ENCODE assay signal across 8 cellular contexts in the genomic region with DNA sequence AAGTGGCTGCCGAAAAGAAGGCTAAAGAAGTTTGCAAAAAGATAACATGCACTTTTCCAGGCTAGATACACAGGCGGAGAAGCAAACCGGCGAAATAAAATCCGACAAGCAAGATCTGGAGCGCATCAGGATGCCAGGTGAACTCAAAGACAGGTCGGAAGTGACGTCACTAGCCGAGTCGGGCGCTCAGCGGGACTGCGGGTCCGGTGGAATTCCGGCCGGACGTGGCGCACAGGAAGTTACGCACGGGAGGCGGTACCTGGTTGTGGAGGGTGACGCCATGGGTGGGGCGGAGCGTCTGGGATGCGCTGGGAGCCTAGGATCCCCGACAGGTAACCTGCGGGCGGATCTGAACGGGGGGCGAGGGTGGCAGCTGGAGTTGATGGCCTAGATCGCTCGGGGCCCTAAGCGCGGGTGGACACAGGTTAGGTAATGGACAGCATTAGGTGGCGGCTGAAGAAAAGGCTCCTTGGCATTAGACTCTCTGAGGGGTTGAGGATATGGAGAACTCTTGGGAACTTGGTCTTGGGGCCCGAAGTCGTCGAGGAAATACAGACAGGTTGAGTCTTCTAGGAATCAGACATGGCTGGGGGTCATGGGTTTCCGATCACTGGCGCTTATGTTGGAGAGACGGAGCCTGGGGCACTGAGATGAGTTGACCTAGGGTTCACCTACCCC. TPM values are rescaled to one million over a fixed set of nuclear protein-coding genes. Genes with fewer than 3 reads are reported as not detected.
A peak's percentile ranks its signal among the peaks of the same experiment; 100 is the strongest.
DNase-seq lines count a peak whose midpoint lies in the region; ATAC-seq and TF ChIP-seq lines count a peak whose summit lies in the region.

No MANE protein-coding gene starts in this region.

- H3K9me3 ChIP-seq in duodenal mucosa (ENCODE audit: control insufficient read depth in 1 of 2, low read length in 2 of 2) (no peaks in the 10 kb centered on the region), liver (ENCODE audit: control insufficient read depth in 4 of 4, low read length in 3 of 4) (no peaks in the 10 kb centered on the region)

- peaks cover 4% of the 10 kb centered on the region for H3K36me3 Mint-ChIP-seq in activated CD4-positive, alpha-beta memory T cell treated with anti-CD3 and anti-CD28 coated beads, Interleukin-2, amount 10 ng/mL, durations not matched to agents 7 days and 5 days (ENCODE audit: low read depth)

- H3K27me3 ChIP-seq in duodenal mucosa (ENCODE audit: control insufficient read depth in 1 of 2, insufficient read depth in 2 of 2, low read length in 2 of 2) (no peaks in the 10 kb centered on the region), liver (ENCODE audit: control insufficient read depth in 4 of 4, insufficient read depth in 4 of 4, low read length in 3 of 4) (no peaks in the 10 kb centered on the region)

- peaks cover 16 to 18% of the 10 kb centered on the region in 2 donors for H3K4me1 ChIP-seq in duodenal mucosa (ENCODE audit: control insufficient read depth in 1 of 2, insufficient read depth in 2 of 2, low read length in 2 of 2)
- H3K4me1 ChIP-seq in liver (ENCODE audit: control insufficient read depth in 4 of 4, insufficient read depth in 4 of 4, low read length in 3 of 4), result peaks cover 4 to 18% (median 11%) of the 10 kb centered on the region in 4 donors

- H3K4me3 ChIP-seq in duodenal mucosa (ENCODE audit: low read depth in 1 of 2, low read length in 2 of 2) (peak overlapping the region; percentile 85 to 97), liver (ENCODE audit: low read depth in 1 of 3, low read length in 3 of 3) (peak overlapping the region; percentile 65 to 99 (median 90))

- ATAC-seq in GM19324 (IDR thresholded peaks at IDR 0.05; ENCODE audit: low FRiP score, unreplicated experiment), result peak; percentile 98
- ATAC-seq in HG03460 (IDR thresholded peaks at IDR 0.05; ENCODE audit: unreplicated experiment), result peak; percentile 99

- no peak for TF ChIP-seq CTCF in liver (IDR thresholded peaks at IDR 0.05; ENCODE audit: low read depth, low read length, missing input control)

- peak overlapping the region; percentile 48 for H3K27ac ChIP-seq in duodenal mucosa (ENCODE audit: low read depth, low read length)
- peak overlapping the region; percentile 45 to 71 for H3K27ac ChIP-seq in liver (ENCODE audit: low read depth in 1 of 2, low read length in 2 of 2)

- 2% methylated on average over 41 of the region's 41 CpGs for WGBS in liver

- H3K9ac ChIP-seq in duodenal mucosa (ENCODE audit: low read depth in 1 of 2, low read length in 2 of 2) (peak overlapping the region; percentile 61 to 88), liver (ENCODE audit: low read depth in 1 of 2, low read length in 2 of 2) (peak overlapping the region in 1 of 2 donors; percentile 28)

- H3K27me3 Mint-ChIP-seq in activated CD4-positive, alpha-beta memory T cell treated with anti-CD3 and anti-CD28 coated beads, Interleukin-2, amount 10 ng/mL, durations not matched to agents 7 days and 5 days, result peaks cover 1% of the 10 kb centered on the region

- POLR2A ChIA-PET in activated CD4-positive, alpha-beta memory T cell treated with anti-CD3 and anti-CD28 coated beads, Interleukin-2, amount 10 ng/mL, durations not matched to agents 7 days and 5 days (lab: Charles Lee), result no interaction called here

- CTCF ChIA-PET in activated CD4-positive, alpha-beta memory T cell treated with anti-CD3 and anti-CD28 coated beads, Interleukin-2, amount 10 ng/mL, durations not matched to agents 7 days and 5 days (lab: Charles Lee), result no interaction called here

- H3K36me3 ChIP-seq in duodenal mucosa (ENCODE audit: control insufficient read depth in 1 of 2, insufficient read depth in 2 of 2, low read length in 2 of 2), result no peaks in the 10 kb centered on the region
- H3K36me3 ChIP-seq in liver (ENCODE audit: control insufficient read depth in 4 of 4, insufficient read depth in 3 of 4, low read depth in 1 of 4, low read length in 3 of 4), result no peaks in the 10 kb centered on the region

- no peaks in the 10 kb centered on the region for H3K9me3 Mint-ChIP-seq in activated CD4-positive, alpha-beta memory T cell treated with anti-CD3 and anti-CD28 coated beads, Interleukin-2, amount 10 ng/mL, durations not matched to agents 7 days and 5 days

- peak; percentile 17 to 18 for TF ChIP-seq RAD21 in liver (IDR thresholded peaks at IDR 0.05)

- peaks cover 31% of the 10 kb centered on the region for H3K4me1 Mint-ChIP-seq in activated CD4-positive, alpha-beta memory T cell treated with anti-CD3 and anti-CD28 coated beads, Interleukin-2, amount 10 ng/mL, durations not matched to agents 7 days and 5 days

- DNase-seq in Ammon's horn (ENCODE audit: low spot score) (peak; percentile 98), NCI-H748 treated with DMSO at 0.1 percent for 48 hours (lab: John Stamatoyannopoulos, UW) (peak; percentile 76)
- DNase-seq in activated CD4-positive, alpha-beta memory T cell treated with anti-CD3 and anti-CD28 coated beads, Interleukin-2, amount 10 ng/mL, durations not matched to agents 7 days and 5 days, result peak; percentile 94
- peak; percentile 90 to 94 for DNase-seq in stimulated activated CD4-positive, alpha-beta T cell treated with anti-CD3 and anti-CD28 coated beads, Interleukin-2, amount 100 ng/mL, for 48 hours

- peak overlapping the region; percentile 76 for H3K27ac Mint-ChIP-seq in activated CD4-positive, alpha-beta memory T cell treated with anti-CD3 and anti-CD28 coated beads, Interleukin-2, amount 10 ng/mL, durations not matched to agents 7 days and 5 days

- peak overlapping the region; percentile 92 for H3K4me3 Mint-ChIP-seq in activated CD4-positive, alpha-beta memory T cell treated with anti-CD3 and anti-CD28 coated beads, Interleukin-2, amount 10 ng/mL, durations not matched to agents 7 days and 5 days

TF ChIP-seq in liver, 16 proteins besides CTCF, POLR2A, EP300 and RAD21:
- TF ChIP-seq, protein P1, sequence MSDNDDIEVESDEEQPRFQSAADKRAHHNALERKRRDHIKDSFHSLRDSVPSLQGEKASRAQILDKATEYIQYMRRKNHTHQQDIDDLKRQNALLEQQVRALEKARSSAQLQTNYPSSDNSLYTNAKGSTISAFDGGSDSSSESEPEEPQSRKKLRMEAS (IDR thresholded peaks at IDR 0.05), result no peak
- TF ChIP-seq SP1 (IDR thresholded peaks at IDR 0.05) (peak; percentile 61), HNF4A (conservative IDR thresholded peaks at IDR 0.05) (peak; percentile 3 to 34), HNF4G (IDR thresholded peaks at IDR 0.05) (no peak), RXRA (IDR thresholded peaks at IDR 0.05) (peak; percentile 54 to 71), TAF1 (conservative IDR thresholded peaks at IDR 0.05) (no peak), NR2F2 (IDR thresholded peaks at IDR 0.05) (no peak), EGR1 (IDR thresholded peaks at IDR 0.05; ENCODE audit: low read depth in 2 of 2) (no peak), GABPA (IDR thresholded peaks at IDR 0.05 in 1 of 2, conservative IDR thresholded peaks at IDR 0.05 in 1 of 2) (peak; percentile 99 to 100), JUND (IDR thresholded peaks at IDR 0.05) (peak; percentile 43 to 67), YY1 (IDR thresholded peaks at IDR 0.05) (peak; percentile 66)
- TF ChIP-seq, protein P2, sequence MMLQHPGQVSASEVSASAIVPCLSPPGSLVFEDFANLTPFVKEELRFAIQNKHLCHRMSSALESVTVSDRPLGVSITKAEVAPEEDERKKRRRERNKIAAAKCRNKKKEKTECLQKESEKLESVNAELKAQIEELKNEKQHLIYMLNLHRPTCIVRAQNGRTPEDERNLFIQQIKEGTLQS (IDR thresholded peaks at IDR 0.05), result peak; percentile 65
- TF ChIP-seq, protein P3, sequence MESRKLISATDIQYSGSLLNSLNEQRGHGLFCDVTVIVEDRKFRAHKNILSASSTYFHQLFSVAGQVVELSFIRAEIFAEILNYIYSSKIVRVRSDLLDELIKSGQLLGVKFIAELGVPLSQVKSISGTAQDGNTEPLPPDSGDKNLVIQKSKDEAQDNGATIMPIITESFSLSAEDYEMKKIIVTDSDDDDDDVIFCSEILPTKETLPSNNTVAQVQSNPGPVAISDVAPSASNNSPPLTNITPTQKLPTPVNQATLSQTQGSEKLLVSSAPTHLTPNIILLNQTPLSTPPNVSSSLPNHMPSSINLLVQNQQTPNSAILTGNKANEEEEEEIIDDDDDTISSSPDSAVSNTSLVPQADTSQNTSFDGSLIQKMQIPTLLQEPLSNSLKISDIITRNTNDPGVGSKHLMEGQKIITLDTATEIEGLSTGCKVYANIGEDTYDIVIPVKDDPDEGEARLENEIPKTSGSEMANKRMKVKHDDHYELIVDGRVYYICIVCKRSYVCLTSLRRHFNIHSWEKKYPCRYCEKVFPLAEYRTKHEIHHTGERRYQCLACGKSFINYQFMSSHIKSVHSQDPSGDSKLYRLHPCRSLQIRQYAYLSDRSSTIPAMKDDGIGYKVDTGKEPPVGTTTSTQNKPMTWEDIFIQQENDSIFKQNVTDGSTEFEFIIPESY (IDR thresholded peaks at IDR 0.05), result no peak
- TF ChIP-seq, protein P4, sequence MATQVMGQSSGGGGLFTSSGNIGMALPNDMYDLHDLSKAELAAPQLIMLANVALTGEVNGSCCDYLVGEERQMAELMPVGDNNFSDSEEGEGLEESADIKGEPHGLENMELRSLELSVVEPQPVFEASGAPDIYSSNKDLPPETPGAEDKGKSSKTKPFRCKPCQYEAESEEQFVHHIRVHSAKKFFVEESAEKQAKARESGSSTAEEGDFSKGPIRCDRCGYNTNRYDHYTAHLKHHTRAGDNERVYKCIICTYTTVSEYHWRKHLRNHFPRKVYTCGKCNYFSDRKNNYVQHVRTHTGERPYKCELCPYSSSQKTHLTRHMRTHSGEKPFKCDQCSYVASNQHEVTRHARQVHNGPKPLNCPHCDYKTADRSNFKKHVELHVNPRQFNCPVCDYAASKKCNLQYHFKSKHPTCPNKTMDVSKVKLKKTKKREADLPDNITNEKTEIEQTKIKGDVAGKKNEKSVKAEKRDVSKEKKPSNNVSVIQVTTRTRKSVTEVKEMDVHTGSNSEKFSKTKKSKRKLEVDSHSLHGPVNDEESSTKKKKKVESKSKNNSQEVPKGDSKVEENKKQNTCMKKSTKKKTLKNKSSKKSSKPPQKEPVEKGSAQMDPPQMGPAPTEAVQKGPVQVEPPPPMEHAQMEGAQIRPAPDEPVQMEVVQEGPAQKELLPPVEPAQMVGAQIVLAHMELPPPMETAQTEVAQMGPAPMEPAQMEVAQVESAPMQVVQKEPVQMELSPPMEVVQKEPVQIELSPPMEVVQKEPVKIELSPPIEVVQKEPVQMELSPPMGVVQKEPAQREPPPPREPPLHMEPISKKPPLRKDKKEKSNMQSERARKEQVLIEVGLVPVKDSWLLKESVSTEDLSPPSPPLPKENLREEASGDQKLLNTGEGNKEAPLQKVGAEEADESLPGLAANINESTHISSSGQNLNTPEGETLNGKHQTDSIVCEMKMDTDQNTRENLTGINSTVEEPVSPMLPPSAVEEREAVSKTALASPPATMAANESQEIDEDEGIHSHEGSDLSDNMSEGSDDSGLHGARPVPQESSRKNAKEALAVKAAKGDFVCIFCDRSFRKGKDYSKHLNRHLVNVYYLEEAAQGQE (IDR thresholded peaks at IDR 0.05), result peak; percentile 41

RNA-seq across cellular contexts. Expression of a gene that starts 29.0 kb away (rescaled TPM):
- total RNA-seq in activated CD4-positive, alpha-beta memory T cell treated with anti-CD3 and anti-CD28 coated beads, Interleukin-2, amount 10 ng/mL, durations not matched to agents 7 days and 5 days, result 1 to 10 TPM; 1.9 to 2.0 TPM
- 100 to 1,000 TPM in 1 of 2 donors, 10 to 100 TPM in 1; 44.3 to 378 TPM for total RNA-seq in liver
- 100 to 1,000 TPM in 1 of 2 donors, 10 to 100 TPM in 1; 72.5 to 117 TPM for polyA plus RNA-seq in liver

Comparison
In these comparisons a context has a peak if more than half of its experiments do, and no peak if none do; other contexts are left out.
1. Peak in every context shown above with its lines: DNase-seq, ATAC-seq, H3K4me3 ChIP-seq and H3K27ac ChIP-seq.
2. RNA of a gene that starts 29.0 kb away (total RNA-seq): 44.3 to 378 TPM in liver; 1.9 to 2.0 TPM in activated CD4-positive, alpha-beta memory T cell treated with anti-CD3 and anti-CD28 coated beads, Interleukin-2, amount 10 ng/mL, durations not matched to agents 7 days and 5 days; every median in the first group is over 10 times any median in the second.